ENCODE assay signal across 9 cellular contexts in the genomic region with DNA sequence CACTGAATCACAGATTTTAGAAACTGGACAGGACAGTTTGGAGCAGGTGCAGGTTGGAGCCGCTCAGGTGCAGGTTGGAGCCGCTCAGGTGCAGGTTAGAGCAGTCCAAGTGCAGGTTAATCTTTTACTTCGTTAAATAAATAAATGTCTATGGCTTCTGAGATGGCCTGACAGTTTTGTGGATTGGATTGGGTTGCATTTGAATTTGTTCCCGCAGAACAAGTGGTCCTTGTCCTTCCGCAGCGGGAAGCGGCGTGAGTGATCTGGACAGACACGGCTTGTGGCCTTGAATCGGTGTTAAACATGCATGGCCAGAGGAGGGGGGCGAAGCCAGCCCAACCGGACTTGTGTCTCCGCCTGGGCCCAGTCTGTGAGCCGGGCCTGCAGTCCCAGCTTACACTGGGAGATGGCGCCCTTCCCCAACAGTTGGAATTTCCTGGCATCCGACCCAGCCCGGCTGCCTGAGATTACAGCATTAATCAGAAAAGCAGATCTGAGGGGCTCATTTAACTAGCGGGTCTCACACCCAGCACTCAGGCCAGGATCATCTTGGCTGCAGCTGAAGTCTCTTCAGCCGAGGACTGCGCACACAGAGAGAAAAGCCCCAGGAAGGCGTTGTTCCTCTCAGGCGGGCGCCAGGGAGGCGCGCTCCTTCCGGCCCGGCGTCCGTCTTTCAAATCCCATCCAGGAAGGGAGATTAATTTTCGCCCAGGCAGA. TPM values are rescaled to one million over a fixed set of nuclear protein-coding genes. Genes with fewer than 3 reads are reported as not detected.
DNase-seq lines count a peak whose midpoint lies in the region; ATAC-seq and TF ChIP-seq lines count a peak whose summit lies in the region.
"Had no signal": no experiment of that assay in that cellular context is flagged by ENCODE, and none has a peak within 500 bp of the region (broad histone marks: within the 10 kb centered on the region; RNA-seq: fewer than 3 reads in every experiment).

No MANE protein-coding gene starts in this region.

- peaks cover 41% of the 10 kb centered on the region for H3K27me3 Mint-ChIP-seq in activated CD4-positive, alpha-beta T cell treated with anti-CD3 and anti-CD28 coated beads, Interleukin-2, amount 10 ng/mL, durations not matched to agents 7 days and 5 days

- CTCF ChIA-PET in activated CD4-positive, alpha-beta T cell treated with anti-CD3 and anti-CD28 coated beads, Interleukin-2, amount 10 ng/mL, durations not matched to agents 7 days and 5 days (lab: Charles Lee): no interaction called here

- 17 to 24% methylated on average over 6 to 9 of the region's 30 CpGs for WGBS in gastroesophageal sphincter (ENCODE audit: low coverage in 1 of 2), 2 donors

- H3K4me3 ChIP-seq in gastroesophageal sphincter: peak overlapping the region in 1 of 2 donors; percentile 60

- H3K27ac ChIP-seq in gastroesophageal sphincter: peak overlapping the region in 2 of 4 donors; percentile 42 to 54

- H3K4me1 Mint-ChIP-seq in activated CD4-positive, alpha-beta T cell treated with anti-CD3 and anti-CD28 coated beads, Interleukin-2, amount 10 ng/mL, durations not matched to agents 7 days and 5 days: peaks cover 3% of the 10 kb centered on the region

- no peaks in the 10 kb centered on the region for H3K9me3 Mint-ChIP-seq in activated CD4-positive, alpha-beta T cell treated with anti-CD3 and anti-CD28 coated beads, Interleukin-2, amount 10 ng/mL, durations not matched to agents 7 days and 5 days
- H3K9me3 Mint-ChIP-seq: memory B cell had no signal

- no peak for TF ChIP-seq EP300 in gastroesophageal sphincter (IDR thresholded peaks at IDR 0.05)

- POLR2A ChIA-PET in activated CD4-positive, alpha-beta T cell treated with anti-CD3 and anti-CD28 coated beads, Interleukin-2, amount 10 ng/mL, durations not matched to agents 7 days and 5 days (lab: Charles Lee): no interaction called here

- peak; percentile 44 for DNase-seq in activated CD4-positive, alpha-beta T cell treated with anti-CD3 and anti-CD28 coated beads, Interleukin-2, amount 10 ng/mL, durations not matched to agents 7 days and 5 days
- DNase-seq in activated CD4-positive, alpha-beta T cell treated with anti-CD3 and anti-CD28 coated beads for 1 hour: no peak
- DNase-seq in NCI-H2107 treated with DMSO at 0.1 percent for 48 hours (lab: John Stamatoyannopoulos, UW; ENCODE audit: unreplicated experiment): peak; percentile 1
- peak; percentile 23 for DNase-seq in activated T-cell treated with anti-CD3 and anti-CD28 coated beads, Interleukin-2, amount 50 U/mL, for 1 hour
- DNase-seq in occipital lobe (lab: John Stamatoyannopoulos, UW): peak; percentile 80

- ATAC-seq in gastroesophageal sphincter (peak; percentile 67), GM21576 (IDR thresholded peaks at IDR 0.05; ENCODE audit: unreplicated experiment) (no peak), HG03108 (IDR thresholded peaks at IDR 0.05; ENCODE audit: unreplicated experiment) (no peak)

- TF ChIP-seq CTCF in gastroesophageal sphincter (IDR thresholded peaks at IDR 0.05): peak in 3 of 4 experiments; percentile 96 to 97 (median 96)

- no peaks in the 10 kb centered on the region for H3K36me3 Mint-ChIP-seq in activated CD4-positive, alpha-beta T cell treated with anti-CD3 and anti-CD28 coated beads, Interleukin-2, amount 10 ng/mL, durations not matched to agents 7 days and 5 days (ENCODE audit: low read depth)
- H3K36me3 Mint-ChIP-seq: memory B cell had no signal

- H3K36me3 ChIP-seq in gastroesophageal sphincter: peaks cover 0 to 6% of the 10 kb centered on the region in 2 donors

- H3K27ac Mint-ChIP-seq in activated CD4-positive, alpha-beta T cell treated with anti-CD3 and anti-CD28 coated beads, Interleukin-2, amount 10 ng/mL, durations not matched to agents 7 days and 5 days: peak overlapping the region; percentile 31
- H3K27ac Mint-ChIP-seq: memory B cell had no signal

- H3K27me3 ChIP-seq in gastroesophageal sphincter: peaks cover 45% of the 10 kb centered on the region

- TF ChIP-seq POLR2A in gastroesophageal sphincter (IDR thresholded peaks at IDR 0.05): no peak

- no peaks in the 10 kb centered on the region for H3K9me3 ChIP-seq in gastroesophageal sphincter

- peaks cover 0 to 58% (median 28%) of the 10 kb centered on the region in 3 donors for H3K4me1 ChIP-seq in gastroesophageal sphincter

- H3K4me3 Mint-ChIP-seq in activated CD4-positive, alpha-beta T cell treated with anti-CD3 and anti-CD28 coated beads, Interleukin-2, amount 10 ng/mL, durations not matched to agents 7 days and 5 days: peak overlapping the region; percentile 12
- H3K4me3 Mint-ChIP-seq: memory B cell had no signal

RNA-seq across cellular contexts. Expression of gene OLFM1, which starts 1.5 kb away (rescaled TPM):
- total RNA-seq in activated CD4-positive, alpha-beta T cell treated with anti-CD3 and anti-CD28 coated beads, Interleukin-2, amount 10 ng/mL, durations not matched to agents 7 days and 5 days: not detected
- total RNA-seq in gastroesophageal sphincter (10 to 100 TPM; 13.5 to 32.8 (median 25.6) TPM), occipital lobe (77.8 TPM)

Comparison
In these comparisons a context has a peak if more than half of its experiments do, and no peak if none do; other contexts are left out.
1. RNA of gene OLFM1, which starts 1.5 kb away (total RNA-seq): 77.8 TPM in occipital lobe (single experiment) and 13.5 to 32.8 TPM in gastroesophageal sphincter; not detected in activated CD4-positive, alpha-beta T cell treated with anti-CD3 and anti-CD28 coated beads, Interleukin-2, amount 10 ng/mL, durations not matched to agents 7 days and 5 days; every median in the first group is over 10 times any median in the second.